1 cellular context compared by ENCODE assay signal in genomic region chr5:179559280-179560252, GRCh38.
A peak's percentile ranks its signal among the peaks of the same experiment; 100 is the strongest.
TF ChIP-seq lines count a peak whose summit lies in the region.

No MANE protein-coding gene starts in this region.

TF ChIP-seq in K562, 482 proteins besides CTCF, POLR2A, EP300 and RAD21 (continued from another document):
- TF ChIP-seq YY1 (IDR thresholded peaks at IDR 0.05; ENCODE audit: borderline replicate concordance in 1 of 3, control insufficient read depth in 1 of 3, extremely low read depth in 1 of 3, insufficient read depth in 3 of 3, insufficient read length in 1 of 3, insufficient replicate concordance in 2 of 3, low read depth in 1 of 3, low read length in 2 of 3) (peak in 1 of 3 experiments; percentile 50), ZNF280A (IDR thresholded peaks at IDR 0.05; ENCODE audit: low read depth, partially characterized antibody) (no peak), HNRNPK (IDR thresholded peaks at IDR 0.05; ENCODE audit: low read depth, low read length, poor library complexity, severe bottlenecking) (no peak), NONO (IDR thresholded peaks at IDR 0.05; ENCODE audit: low read depth in 2 of 2, low read length in 1 of 2) (no peak), FOXK2 (conservative IDR thresholded peaks at IDR 0.05 in 1 of 2, IDR thresholded peaks at IDR 0.05 in 1 of 2; ENCODE audit: low read depth in 2 of 2) (no peak), PHB (CRISPR knock-in tag; IDR thresholded peaks at IDR 0.05) (no peak), ZNF24 (IDR thresholded peaks at IDR 0.05) (no peak), RFX1 (IDR thresholded peaks at IDR 0.05) (peak; percentile 56), NFE2L1 (tag; IDR thresholded peaks at IDR 0.05; ENCODE audit: borderline replicate concordance, low read depth) (no peak), CHD4 (IDR thresholded peaks at IDR 0.05; ENCODE audit: insufficient read depth, insufficient replicate concordance, low read depth, low read length, poor library complexity, severe bottlenecking) (no peak), EHMT2 (IDR thresholded peaks at IDR 0.05) (no peak), NR2C1 (IDR thresholded peaks at IDR 0.05) (no peak), NR2C1 (tag; IDR thresholded peaks at IDR 0.05) (no peak), IRF1 (CRISPR knock-in tag; IDR thresholded peaks at IDR 0.05; ENCODE audit: borderline replicate concordance) (no peak), ETS2 (tag; IDR thresholded peaks at IDR 0.05; ENCODE audit: borderline replicate concordance, poor library complexity, severe bottlenecking) (no peak), ZC3H11A (IDR thresholded peaks at IDR 0.05; ENCODE audit: low read depth, low read length) (no peak), CBX5 (IDR thresholded peaks at IDR 0.05; ENCODE audit: borderline replicate concordance, low read depth) (no peak), FOSL1 (tag; conservative IDR thresholded peaks at IDR 0.05) (no peak), ZNF79 (CRISPR knock-in tag; IDR thresholded peaks at IDR 0.05; ENCODE audit: low read depth) (no peak), ZBTB40 (IDR thresholded peaks at IDR 0.05) (no peak), ZBTB40 (CRISPR knock-in tag; IDR thresholded peaks at IDR 0.05) (no peak), CCNT2 (IDR thresholded peaks at IDR 0.05; ENCODE audit: borderline replicate concordance, extremely low read depth, insufficient read length, low read depth, low read length) (no peak), ZBTB33 (CRISPR knock-in tag; IDR thresholded peaks at IDR 0.05) (peak; percentile 80), RUNX1 (IDR thresholded peaks at IDR 0.05; ENCODE audit: low read depth) (no peak), CBFA2T2 (conservative IDR thresholded peaks at IDR 0.05) (no peak), CREB1 (IDR thresholded peaks at IDR 0.05) (no peak), CREB1 (CRISPR knock-in tag; IDR thresholded peaks at IDR 0.05) (no peak), ZBTB34 (CRISPR knock-in tag; IDR thresholded peaks at IDR 0.05) (no peak), CREB3L1 (IDR thresholded peaks at IDR 0.05; ENCODE audit: borderline replicate concordance, low read depth) (no peak), DIDO1 (tag; IDR thresholded peaks at IDR 0.05; ENCODE audit: low read depth) (no peak)
